ENCODE assay signal across 15 cellular contexts in genomic region chr5:71907001-71907564, GRCh38.
A peak's percentile ranks its signal among the peaks of the same experiment; 100 is the strongest.
DNase-seq lines count a peak whose midpoint lies in the region; ATAC-seq, FAIRE-seq and TF ChIP-seq lines count a peak whose summit lies in the region.
"Had no signal": no experiment of that assay in that cellular context is flagged by ENCODE, and none has a peak within 500 bp of the region (broad histone marks: within the 10 kb centered on the region; RNA-seq: fewer than 3 reads in every experiment).

No MANE protein-coding gene starts in this region.

- H3K36me3 ChIP-seq in breast epithelium, result no peaks in the 10 kb centered on the region
- no peaks in the 10 kb centered on the region for H3K36me3 ChIP-seq in MM.1S (replicated peaks; ENCODE audit: insufficient read depth, low read length)
- H3K36me3 ChIP-seq in aorta (ENCODE audit: control insufficient read depth in 1 of 2, insufficient read depth in 2 of 2, low read length in 1 of 2), result no peaks in the 10 kb centered on the region
- no peaks in the 10 kb centered on the region for H3K36me3 ChIP-seq in HepG2 (replicated peaks in 1 of 2; ENCODE audit: control insufficient read depth in 1 of 2, insufficient read depth in 2 of 2, low read length in 2 of 2)
- no peaks in the 10 kb centered on the region for H3K36me3 ChIP-seq in PC-9 (ENCODE audit: low read depth)
- H3K36me3 ChIP-seq: Peyer's patch, thyroid gland had no signal

- intact Hi-C loops in MCF 10A (cut with micrococcal nuclease), result no loop called here
- intact Hi-C loops in breast epithelium (cut with DNase I; ENCODE audit: low total_unique reads), result no loop called here
- intact Hi-C loops in aorta (cut with DNase I), result no loop called here
- intact Hi-C loops in HepG2 (cut with micrococcal nuclease; ENCODE audit: unreplicated experiment), result no loop called here
- intact Hi-C loops in PC-9 (cut with micrococcal nuclease; ENCODE audit: unreplicated experiment), result no loop called here

- no peak overlapping the region for H3K27ac ChIP-seq in breast epithelium
- H3K27ac ChIP-seq in MM.1S (ENCODE audit: low read length), result no peak overlapping the region
- peak overlapping the region; percentile 24 for H3K27ac ChIP-seq in epithelial cell of prostate
- peak overlapping the region; percentile 13 to 28 for H3K27ac ChIP-seq in aorta (ENCODE audit: low read depth in 1 of 2, low read length in 2 of 2)
- H3K27ac ChIP-seq in HepG2 (ENCODE audit: extremely low read length, insufficient read depth, low read length), result no peak overlapping the region
- H3K27ac ChIP-seq in PC-9, result no peak overlapping the region
- H3K27ac ChIP-seq: Peyer's patch, thyroid gland had no signal

- TF ChIP-seq CTCF in MCF 10A (IDR thresholded peaks at IDR 0.05; ENCODE audit: unreplicated experiment) (no peak), breast epithelium (IDR thresholded peaks at IDR 0.05) (no peak), MM.1S (IDR thresholded peaks at IDR 0.05; ENCODE audit: low read length) (no peak), HepG2 (CRISPR knock-in tag; IDR thresholded peaks at IDR 0.05) (no peak), PC-9 (conservative IDR thresholded peaks at IDR 0.05) (no peak)

- POLR2A ChIA-PET in MCF 10A (lab: Yijun Ruan, JAX), result interaction anchor here (0.7 to 1.5 kb wide), 5 partner anchors 14 to 401 kb away, joined by 3 to 4 read pairs (median 3); no protein-coding TSS in a partner anchor
- POLR2A ChIA-PET in HepG2 (lab: Yijun Ruan, JAX), result no interaction called here
- POLR2A ChIA-PET in PC-9 (lab: Charles Lee; ENCODE audit: unreplicated experiment), result no interaction called here

- H3K9me3 ChIP-seq in breast epithelium, result no peaks in the 10 kb centered on the region
- no peaks in the 10 kb centered on the region for H3K9me3 ChIP-seq in MM.1S (replicated peaks; ENCODE audit: insufficient read depth, low read length)
- H3K9me3 ChIP-seq in aorta (ENCODE audit: control insufficient read depth, low read length), result no peaks in the 10 kb centered on the region
- no peaks in the 10 kb centered on the region for H3K9me3 ChIP-seq in HepG2 (ENCODE audit: low read length)
- H3K9me3 ChIP-seq in PC-9 (ENCODE audit: insufficient read depth, low read depth), result peaks cover 9% of the 10 kb centered on the region
- H3K9me3 ChIP-seq: Peyer's patch, thyroid gland had no signal

- BruUV-seq in MCF 10A (replicated peaks; lab: Mats Ljungman, UMichigan), result no TSS peak
- BruUV-seq in HepG2 (replicated peaks; lab: Mats Ljungman, UMichigan), result no TSS peak
- BruUV-seq in PC-9 (replicated peaks; lab: Mats Ljungman, UMichigan), result no TSS peak

- TF ChIP-seq RAD21 in HepG2 (CRISPR knock-in tag; IDR thresholded peaks at IDR 0.05), result no peak

- H3K27ac Mint-ChIP-seq in MCF 10A (ENCODE audit: low read depth, unreplicated experiment), result peak overlapping the region; percentile 90

- H4K20me1 ChIP-seq in MM.1S (ENCODE audit: insufficient read depth, low read length) (no peaks in the 10 kb centered on the region), HepG2 (ENCODE audit: insufficient read depth, low read length) (no peaks in the 10 kb centered on the region), PC-9 (ENCODE audit: insufficient read depth) (no peaks in the 10 kb centered on the region)

- H3K9me2 ChIP-seq in MM.1S (replicated peaks; ENCODE audit: insufficient read depth, low read length), result no peaks in the 10 kb centered on the region
- no peaks in the 10 kb centered on the region for H3K9me2 ChIP-seq in PC-9 (ENCODE audit: insufficient read depth)

- in situ Hi-C loops in HepG2 (cut with HindIII; ENCODE audit: extremely low pct_ligation_motif_present, low pct_unique_long_range_greater_than_20kb), result no loop called here

- CTCF ChIA-PET in MCF 10A (lab: Yijun Ruan, JAX) (interaction anchor here (0.6 to 1.6 kb wide), 4 partner anchors 8 to 458 kb away, joined by 3 read pairs; no protein-coding TSS in a partner anchor), HepG2 (lab: Yijun Ruan, JAX; ENCODE audit: low intra/inter-chr PET ratio, low total read pairs) (no interaction called here), PC-9 (lab: Charles Lee) (no interaction called here)

- H3K79me2 ChIP-seq in MM.1S (ENCODE audit: low read length) (no peaks in the 10 kb centered on the region), HepG2 (ENCODE audit: insufficient read depth, low read length) (no peaks in the 10 kb centered on the region), PC-9 (ENCODE audit: low read depth) (no peaks in the 10 kb centered on the region)

- H3K9ac ChIP-seq in MM.1S (ENCODE audit: low read length), result no peak overlapping the region
- H3K9ac ChIP-seq in HepG2 (ENCODE audit: insufficient read depth, low read depth, low read length), result no peak overlapping the region

- peaks cover 23% of the 10 kb centered on the region for H3K4me1 Mint-ChIP-seq in MCF 10A (ENCODE audit: insufficient read depth, unreplicated experiment)

- H3K9me3 Mint-ChIP-seq in MCF 10A (ENCODE audit: unreplicated experiment), result peaks cover 4% of the 10 kb centered on the region

- H3K27me3 Mint-ChIP-seq in MCF 10A (ENCODE audit: insufficient read depth, unreplicated experiment), result no peaks in the 10 kb centered on the region

- DNase-seq in MCF 10A (ENCODE audit: unreplicated experiment) (peak; percentile 59), breast epithelium (ENCODE audit: low spot score in 2 of 2) (no peak), MM.1S (peak; percentile 30), epithelial cell of prostate (ENCODE audit: low read depth, low spot score) (no peak), aorta (no peak), HepG2 (ENCODE audit: low spot score) (no peak), cerebellar nuclear complex (lab: John Stamatoyannopoulos, UW) (no peak), PC-9 (no peak)
- DNase-seq: activated T-cell treated with anti-CD3 and anti-CD28 coated beads, Interleukin-2, amount 50 U/mL, for 1 hour; anterior cingulate cortex; EL; HCEC 1CT; MV-4-11; Peyer's patch had no signal

- ATAC-seq in aorta (ENCODE audit: low FRiP score) (no peak), HepG2 (no peak)

- H3K4me3 ChIP-seq in breast epithelium, result no peak overlapping the region
- no peak overlapping the region for H3K4me3 ChIP-seq in MM.1S (ENCODE audit: low read length)
- H3K4me3 ChIP-seq in aorta (ENCODE audit: low read length in 2 of 2), result no peak overlapping the region
- no peak overlapping the region for H3K4me3 ChIP-seq in HepG2 (replicated peaks in 1 of 3; ENCODE audit: insufficient read depth in 1 of 3, low read depth in 2 of 3, low read length in 3 of 3)
- no peak overlapping the region for H3K4me3 ChIP-seq in PC-9
- H3K4me3 ChIP-seq: Peyer's patch, thyroid gland had no signal

- no peaks in the 10 kb centered on the region for H3K27me3 ChIP-seq in breast epithelium
- no peaks in the 10 kb centered on the region for H3K27me3 ChIP-seq in MM.1S (replicated peaks; ENCODE audit: insufficient read depth, low read length)
- no peaks in the 10 kb centered on the region for H3K27me3 ChIP-seq in aorta (ENCODE audit: control insufficient read depth in 1 of 2, insufficient read depth in 2 of 2, low read length in 1 of 2)
- no peaks in the 10 kb centered on the region for H3K27me3 ChIP-seq in HepG2 (ENCODE audit: control insufficient read depth in 1 of 2, insufficient read depth in 2 of 2, low read length in 2 of 2)
- H3K27me3 ChIP-seq in PC-9 (ENCODE audit: insufficient read depth, low read depth), result no peaks in the 10 kb centered on the region
- H3K27me3 ChIP-seq: Peyer's patch, thyroid gland had no signal

- H3K4me1 ChIP-seq in breast epithelium, result no peaks in the 10 kb centered on the region
- peaks cover 16% of the 10 kb centered on the region; the same call in 1 of the 2 replicates for H3K4me1 ChIP-seq in MM.1S (ENCODE audit: low read length)
- peaks cover 0 to 7% of the 10 kb centered on the region in 2 donors for H3K4me1 ChIP-seq in aorta (ENCODE audit: control insufficient read depth in 1 of 2, insufficient read depth in 2 of 2, low read length in 2 of 2)
- peaks cover 7% of the 10 kb centered on the region for H3K4me1 ChIP-seq in HepG2 (ENCODE audit: insufficient read depth, low read length)
- H3K4me1 ChIP-seq in PC-9 (replicated peaks; ENCODE audit: insufficient read depth), result no peaks in the 10 kb centered on the region
- H3K4me1 ChIP-seq: Peyer's patch, thyroid gland had no signal

- TF ChIP-seq POLR2A in breast epithelium (IDR thresholded peaks at IDR 0.05) (no peak), HepG2 (IDR thresholded peaks at IDR 0.05; ENCODE audit: insufficient read depth in 1 of 2, low read depth in 2 of 2, low read length in 2 of 2) (no peak)

- no peaks in the 10 kb centered on the region for H3F3A ChIP-seq in MM.1S (ENCODE audit: insufficient read depth, low read length)
- no peaks in the 10 kb centered on the region for H3F3A ChIP-seq in PC-9 (ENCODE audit: insufficient read depth, low read depth)

- H2AFZ ChIP-seq in MM.1S (ENCODE audit: low read length) (peak overlapping the region; percentile 52; the same call in 1 of the 2 replicates), HepG2 (ENCODE audit: low read length) (no peak overlapping the region), PC-9 (no peak overlapping the region)

- H3K4me2 ChIP-seq in MM.1S (ENCODE audit: low read depth, low read length) (peak overlapping the region; percentile 19; the same call in 1 of the 2 replicates), HepG2 (ENCODE audit: low read depth, low read length) (no peak overlapping the region), PC-9 (no peak overlapping the region)

- WGBS in aorta, 2 donors, result 33 to 44% methylated on average over 3 of the region's 3 CpGs
- WGBS in HepG2 (ENCODE audit: low lambda C conversion rate), result 32% methylated on average over 3 of the region's 3 CpGs

- FAIRE-seq in HepG2 (lab: Jason Lieb, UNC), result no peak

- no peaks in the 10 kb centered on the region for H3K36me3 Mint-ChIP-seq in MCF 10A (ENCODE audit: insufficient read depth, unreplicated experiment)

- no peak overlapping the region for H3K4me3 Mint-ChIP-seq in MCF 10A (ENCODE audit: unreplicated experiment)

- TF ChIP-seq EP300 in HepG2 (IDR thresholded peaks at IDR 0.05; ENCODE audit: low read depth in 2 of 2, low read length in 2 of 2) (no peak), HepG2 (CRISPR knock-in tag; IDR thresholded peaks at IDR 0.05; ENCODE audit: borderline replicate concordance) (no peak)

TF ChIP-seq in HepG2, 621 proteins besides CTCF, POLR2A, EP300 and RAD21 (continues in another document):
- TF ChIP-seq MXD1 (CRISPR knock-in tag; IDR thresholded peaks at IDR 0.05) (no peak), ZBTB14 (CRISPR knock-in tag; IDR thresholded peaks at IDR 0.05) (no peak)

Comparison
In these comparisons a context has a peak if more than half of its experiments do, and no peak if none do; other contexts are left out.
1. DNase-seq: peak in MCF 10A (single experiment) and MM.1S (single experiment); none in breast epithelium (0 of 2), epithelial cell of prostate (single experiment), aorta (0 of 2), HepG2 (single experiment), cerebellar nuclear complex (0 of 2) and PC-9 (0 of 2).
2. H3K27ac ChIP-seq: peak in epithelial cell of prostate (single experiment) and aorta (2 of 2); none in breast epithelium (0 of 2), MM.1S (single experiment), HepG2 (single experiment) and PC-9 (single experiment).